24 cellular contexts compared by ENCODE assay signal in genomic region chr12:5292651-5293050, GRCh38.
"Had no signal": no experiment of that assay in that cellular context is flagged by ENCODE, and none has a peak within 500 bp of the region (broad histone marks: within the 10 kb centered on the region; RNA-seq: fewer than 3 reads in every experiment).

No MANE protein-coding gene starts in this region.

- ATAC-seq: effector memory CD8-positive, alpha-beta T cell; esophagus mucosa; gastrocnemius medialis; heart right ventricle; left cardiac atrium; left lung; left ventricle myocardium superior; lower lobe of right lung; mucosa of descending colon had no signal

- H3K27ac ChIP-seq: coronary artery, dorsolateral prefrontal cortex, epithelial cell of prostate, esophagus squamous epithelium, gastrocnemius medialis, heart right ventricle, left lung, lower lobe of right lung had no signal

- H3K36me3 ChIP-seq: esophagus squamous epithelium, gastrocnemius medialis, heart right ventricle, left lung, lower lobe of right lung had no signal

- H3K27me3 ChIP-seq: esophagus squamous epithelium, gastrocnemius medialis, left lung had no signal

- H3K4me1 ChIP-seq: gastrocnemius medialis, heart right ventricle, left lung, lower lobe of right lung had no signal

- H3K9me3 ChIP-seq: esophagus squamous epithelium, gastrocnemius medialis, heart right ventricle, left lung, lower lobe of right lung, mucosa of descending colon had no signal

- DNase-seq: dermis blood vessel endothelial cell; dorsolateral prefrontal cortex; effector CD8-positive, alpha-beta T cell; effector memory CD8-positive, alpha-beta T cell; endodermal cell; erythroblast; esophagus squamous epithelium; foreskin fibroblast; foreskin melanocyte; gastrocnemius medialis; glutamatergic neuron; head of caudate nucleus; heart right ventricle; hippocampal formation; left cardiac atrium; left lung; left ventricle myocardium superior; lower lobe of right lung; mesenchymal stem cell; mucosa of descending colon; naive B cell had no signal

- H3K4me3 ChIP-seq: coronary artery, dorsolateral prefrontal cortex, esophagus squamous epithelium, gastrocnemius medialis, heart right ventricle, left lung, lower lobe of right lung, mucosa of descending colon had no signal
